In the genomic region with DNA sequence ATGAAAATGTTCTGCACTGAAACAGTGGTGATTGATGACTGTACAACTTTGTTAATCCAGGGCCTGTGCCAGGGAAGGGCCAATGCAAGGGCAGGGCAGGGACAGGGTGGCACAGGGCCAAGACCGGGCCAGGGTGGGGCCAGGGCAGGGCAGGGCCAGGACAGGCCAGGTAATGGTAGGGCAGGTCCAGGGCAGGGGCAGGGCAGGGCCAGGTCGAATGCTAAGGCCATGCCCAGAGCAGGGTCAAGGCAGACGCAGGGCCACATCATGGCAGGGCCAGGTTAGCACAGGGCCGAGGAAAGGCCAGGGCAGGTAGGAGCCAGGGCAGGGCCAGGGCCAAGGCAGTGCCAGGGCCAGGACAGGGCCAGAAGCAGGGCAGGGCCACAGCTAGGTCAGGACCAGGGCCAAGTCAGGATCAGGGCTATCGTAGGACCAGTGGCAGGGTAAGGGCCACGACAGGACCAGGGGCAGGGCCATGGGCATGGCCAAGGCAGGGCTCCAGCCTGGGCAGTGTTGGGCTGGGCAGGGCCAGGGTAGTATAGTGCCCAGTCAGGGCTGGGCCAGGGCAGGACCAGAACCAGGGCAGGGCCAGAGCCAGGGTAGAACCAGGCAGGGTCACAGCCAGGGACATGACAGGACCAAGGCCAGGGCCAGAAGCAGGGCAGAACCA, we compare ENCODE assay signal across 8 cellular contexts. TPM values are rescaled to one million over a fixed set of nuclear protein-coding genes. Genes with fewer than 3 reads are reported as not detected.
DNase-seq lines count a peak whose midpoint lies in the region; ATAC-seq, FAIRE-seq and TF ChIP-seq lines count a peak whose summit lies in the region.
"Not testable (repeated sequence)": the region's sequence is repeated elsewhere in the genome, so short reads cannot be mapped to it uniquely, and the experiment has no call there.

No MANE protein-coding gene starts in this region.

- H3K36me3 Mint-ChIP-seq in glutamatergic neuron (ENCODE audit: unreplicated experiment); stimulated activated naive CD8-positive, alpha-beta T cell treated with anti-CD3 and anti-CD28 coated beads, Interleukin-15, Interleukin-2, amounts not matched to agents 100 ng/mL and 50 ng/mL, for 24 hours (ENCODE audit: low read depth): not testable (repeated sequence)

- H3K4me1 Mint-ChIP-seq in glutamatergic neuron (ENCODE audit: low read depth, unreplicated experiment); stimulated activated naive CD8-positive, alpha-beta T cell treated with anti-CD3 and anti-CD28 coated beads, Interleukin-15, Interleukin-2, amounts not matched to agents 100 ng/mL and 50 ng/mL, for 24 hours (ENCODE audit: low read depth): not testable (repeated sequence)

- DNase-seq in Peyer's patch = peak in 2 of 3 donors; percentile 51 to 65
- peak; percentile 53 for DNase-seq in colonic mucosa
- peak; percentile 6 for DNase-seq in glutamatergic neuron
- DNase-seq in left lung = peak in 1 of 2 donors; percentile 49
- DNase-seq in posterior vena cava (ENCODE audit: low spot score) = peak; percentile 47
- not testable (repeated sequence) for DNase-seq in urothelium cell line (ENCODE audit: low spot score)

- not testable (repeated sequence) for H3K27me3 Mint-ChIP-seq in glutamatergic neuron (ENCODE audit: unreplicated experiment); stimulated activated naive CD8-positive, alpha-beta T cell treated with anti-CD3 and anti-CD28 coated beads, Interleukin-15, Interleukin-2, amounts not matched to agents 100 ng/mL and 50 ng/mL, for 24 hours

- TF ChIP-seq POLR2A in Peyer's patch (IDR thresholded peaks at IDR 0.05) = not testable (repeated sequence)

- not testable (repeated sequence) for TF ChIP-seq CTCF in C4-2B (conservative IDR thresholded peaks at IDR 0.05); Peyer's patch (IDR thresholded peaks at IDR 0.05); colonic mucosa (IDR thresholded peaks at IDR 0.05); glutamatergic neuron (IDR thresholded peaks at IDR 0.05; ENCODE audit: partially characterized antibody, unreplicated experiment); left lung (IDR thresholded peaks at IDR 0.05)

- H3K27me3 ChIP-seq in Peyer's patch, colonic mucosa, left lung: not testable (repeated sequence)

- peak overlapping the region; percentile 71 for H3K27ac Mint-ChIP-seq in glutamatergic neuron (ENCODE audit: unreplicated experiment)
- H3K27ac Mint-ChIP-seq in stimulated activated naive CD8-positive, alpha-beta T cell treated with anti-CD3 and anti-CD28 coated beads, Interleukin-15, Interleukin-2, amounts not matched to agents 100 ng/mL and 50 ng/mL, for 24 hours = peak overlapping the region; percentile 23

- not testable (repeated sequence) for H3K36me3 ChIP-seq in Peyer's patch, colonic mucosa, left lung

- H3K4me3 Mint-ChIP-seq in glutamatergic neuron (ENCODE audit: unreplicated experiment) = peak overlapping the region; percentile 26
- not testable (repeated sequence) for H3K4me3 Mint-ChIP-seq in stimulated activated naive CD8-positive, alpha-beta T cell treated with anti-CD3 and anti-CD28 coated beads, Interleukin-15, Interleukin-2, amounts not matched to agents 100 ng/mL and 50 ng/mL, for 24 hours

- H3K27ac ChIP-seq in C4-2B = peak overlapping the region; percentile 26
- not testable (repeated sequence) for H3K27ac ChIP-seq in Peyer's patch, colonic mucosa, left lung

- peak; percentile 98 for FAIRE-seq in urothelium cell line (lab: Jason Lieb, UNC)

- H3K9ac ChIP-seq in colonic mucosa (ENCODE audit: low read depth in 2 of 2, low read length in 2 of 2) = not testable (repeated sequence)

- H3K9me3 Mint-ChIP-seq in glutamatergic neuron (ENCODE audit: unreplicated experiment); stimulated activated naive CD8-positive, alpha-beta T cell treated with anti-CD3 and anti-CD28 coated beads, Interleukin-15, Interleukin-2, amounts not matched to agents 100 ng/mL and 50 ng/mL, for 24 hours: not testable (repeated sequence)

- not testable (repeated sequence) for H3K4me3 ChIP-seq in Peyer's patch, colonic mucosa, left lung

- H3K9me3 ChIP-seq in Peyer's patch, colonic mucosa, left lung: not testable (repeated sequence)

- peak; percentile 35 for ATAC-seq in left lung

- H3K4me1 ChIP-seq in Peyer's patch, colonic mucosa, left lung: not testable (repeated sequence)

- intact Hi-C loops in colonic mucosa (cut with DNase I); left lung (cut with DNase I); posterior vena cava (cut with DNase I): not testable (repeated sequence)

RNA-seq across cellular contexts. Expression of a gene that starts 38.3 kb away (rescaled TPM):
- total RNA-seq in Peyer's patch (10 to 100 TPM in 1 of 4 donors, 1 to 10 TPM in 3; 1.9 to 10.7 (median 3.3) TPM), colonic mucosa (1 to 10 TPM; 2.8 to 8.9 TPM), glutamatergic neuron (ENCODE audit: unreplicated experiment) (18.5 TPM), left lung (1 to 10 TPM; 4.6 to 6.0 TPM), posterior vena cava (10 to 100 TPM in 1 of 2 donors, 1 to 10 TPM in 1; 5.8 to 10.2 TPM)
